8 cellular contexts compared by ENCODE assay signal in the genomic region with DNA sequence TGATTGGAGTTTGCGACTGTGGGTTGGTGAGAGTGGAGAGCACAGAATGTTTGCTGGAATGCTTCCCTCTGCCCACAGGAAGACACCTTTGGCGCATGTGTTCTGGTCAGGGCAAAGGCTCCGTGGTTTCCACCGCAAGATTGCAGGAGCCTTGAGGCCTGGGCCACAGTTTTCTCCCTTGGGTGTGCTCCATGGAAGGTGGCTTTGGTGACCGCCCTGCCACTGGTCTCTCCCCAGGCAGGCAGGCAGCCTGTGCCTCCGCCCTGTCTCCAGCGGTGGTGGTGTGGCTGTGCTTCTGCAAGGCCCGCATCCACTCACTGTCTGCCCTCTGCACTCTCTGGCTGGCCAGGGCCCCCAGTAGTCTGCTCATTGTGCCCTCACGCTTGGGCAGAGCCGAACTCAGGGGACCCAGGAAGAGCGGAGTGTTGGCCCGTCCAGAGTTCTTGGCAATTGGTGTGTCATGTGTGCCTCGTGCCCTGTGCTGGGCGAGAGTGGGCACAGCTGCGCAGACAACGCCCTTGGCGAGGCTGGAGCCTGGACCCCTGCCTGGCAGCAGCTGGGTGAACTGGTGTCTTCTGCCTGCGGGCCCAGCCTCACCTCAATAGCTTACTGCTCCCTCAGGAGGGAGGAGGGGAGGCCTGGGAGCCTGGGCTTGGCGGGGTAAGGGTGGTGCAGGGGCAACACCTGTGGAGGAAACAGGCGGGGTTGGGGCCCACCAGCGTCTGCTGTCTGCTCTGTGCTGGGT. TPM values are rescaled to one million over a fixed set of nuclear protein-coding genes. Genes with fewer than 3 reads are reported as not detected.
A peak's percentile ranks its signal among the peaks of the same experiment; 100 is the strongest.
DNase-seq lines count a peak whose midpoint lies in the region; ATAC-seq and FAIRE-seq lines count a peak whose summit lies in the region.

No MANE protein-coding gene starts in this region.

- DNase-seq in A172 (ENCODE audit: low spot score) (peak; percentile 90), HT1080 (ENCODE audit: low read depth) (peak; percentile 59), amniotic epithelial cell (ENCODE audit: low read depth) (peak; percentile 78), mesendoderm (no peak), globus pallidus (ENCODE audit: low spot score) (no peak), urothelium cell line (ENCODE audit: low spot score) (no peak), cerebellum (ENCODE audit: low spot score) (no peak)

- no peak overlapping the region for H3K23ac ChIP-seq in mesendoderm (ENCODE audit: low read length)

- H4K8ac ChIP-seq in mesendoderm (ENCODE audit: low read depth, low read length), result no peak overlapping the region

- H3K4me3 ChIP-seq in mesendoderm (ENCODE audit: low read length), result no peak overlapping the region

- H3K4ac ChIP-seq in mesendoderm (ENCODE audit: low read depth, low read length), result no peak overlapping the region

- peaks cover 37% of the 10 kb centered on the region for H3K79me1 ChIP-seq in mesendoderm (ENCODE audit: low read length)

- no peak overlapping the region for H3K9ac ChIP-seq in mesendoderm (ENCODE audit: low read length)

- no peak overlapping the region for H2BK15ac ChIP-seq in mesendoderm (replicated peaks; ENCODE audit: low read depth)

- no peak overlapping the region for H2AK5ac ChIP-seq in mesendoderm (ENCODE audit: low read length)

- peaks cover 36% of the 10 kb centered on the region for H3K79me2 ChIP-seq in mesendoderm (ENCODE audit: control insufficient read depth, insufficient read depth, low read length)

- H3K4me1 ChIP-seq in mesendoderm (ENCODE audit: control insufficient read depth, low read depth, low read length), result no peaks in the 10 kb centered on the region

- H3K4me2 ChIP-seq in mesendoderm (ENCODE audit: low read length), result no peak overlapping the region

- ATAC-seq in GM21447 (IDR thresholded peaks at IDR 0.05; ENCODE audit: unreplicated experiment), result no peak

- FAIRE-seq in urothelium cell line (lab: Jason Lieb, UNC), result no peak

- H3K27me3 ChIP-seq in mesendoderm (ENCODE audit: insufficient read depth, low read length, poor library complexity), result no peaks in the 10 kb centered on the region

- H2BK5ac ChIP-seq in mesendoderm (ENCODE audit: low read length), result no peak overlapping the region

- H2BK120ac ChIP-seq in mesendoderm (ENCODE audit: low read depth, low read length), result no peak overlapping the region

- no peak overlapping the region for H3K27ac ChIP-seq in mesendoderm (ENCODE audit: low read depth, low read length)

- no peak overlapping the region for H4K5ac ChIP-seq in mesendoderm (ENCODE audit: low read length)

- H3K36me3 ChIP-seq in mesendoderm (ENCODE audit: control insufficient read depth, insufficient read depth, low read length), result no peaks in the 10 kb centered on the region

- no peak overlapping the region for H3K18ac ChIP-seq in mesendoderm (ENCODE audit: low read length)

- peak overlapping the region; percentile 5 for H3K56ac ChIP-seq in mesendoderm (ENCODE audit: low read length)

- no CpG with 5 or more reads among the region's 21 CpGs for WGBS in mesendoderm (ENCODE audit: extremely low coverage, insufficient coverage, low lambda C conversion rate)

RNA-seq across cellular contexts. Expression of a gene that starts 2.0 kb away (rescaled TPM):
- 407 and 501 TPM in 2 replicates for total RNA-seq in A172 (2014; rRNA removed; shearing (Covaris generic))
- total RNA-seq in HT1080 (2014; rRNA removed; shearing (Covaris generic)), result 208 and 294 TPM in 2 replicates
- polyA plus RNA-seq in HT1080 (2015; cell fraction: cytosol; rRNA removed), result 225 and 276 TPM in 2 replicates
- 154 and 172 TPM in 2 replicates for polyA plus RNA-seq in HT1080 (2015; cell fraction: nucleus; rRNA removed)
- 87.6 TPM for polyA plus RNA-seq in mesendoderm (2013, experiment 1 of 2)
- polyA plus RNA-seq in mesendoderm (2013, experiment 2 of 2), result 89.9 TPM
- total RNA-seq in cerebellum, result 94.1 TPM

RNA-seq across cellular contexts. Expression of a gene that starts 7.7 kb away (rescaled TPM):
- 6.6 and 16.8 TPM in 2 replicates for total RNA-seq in A172 (2014; rRNA removed; shearing (Covaris generic))
- 0.10 and 0.31 TPM in 2 replicates for total RNA-seq in HT1080 (2014; rRNA removed; shearing (Covaris generic))
- 0.05 and 0.25 TPM in 2 replicates for polyA plus RNA-seq in HT1080 (2015; cell fraction: cytosol; rRNA removed)
- polyA plus RNA-seq in HT1080 (2015; cell fraction: nucleus; rRNA removed), result 0.10 and 0.43 TPM in 2 replicates
- polyA plus RNA-seq in mesendoderm (2013, experiment 1 of 2), result 0.18 TPM
- 0.25 TPM for polyA plus RNA-seq in mesendoderm (2013, experiment 2 of 2)
- 0.73 TPM for total RNA-seq in cerebellum

RNA-seq across cellular contexts. Expression of a gene that starts 23.6 kb away (rescaled TPM):
- total RNA-seq in A172 (2014; rRNA removed; shearing (Covaris generic)), result 7.4 and 8.5 TPM in 2 replicates
- total RNA-seq in HT1080 (2014; rRNA removed; shearing (Covaris generic)), result 6.1 and 8.4 TPM in 2 replicates
- polyA plus RNA-seq in HT1080 (2015; cell fraction: cytosol; rRNA removed), result 4.1 and 5.4 TPM in 2 replicates
- polyA plus RNA-seq in HT1080 (2015; cell fraction: nucleus; rRNA removed), result 5.1 and 5.2 TPM in 2 replicates
- 2.7 TPM for polyA plus RNA-seq in mesendoderm (2013, experiment 1 of 2)
- polyA plus RNA-seq in mesendoderm (2013, experiment 2 of 2), result 3.0 TPM
- 10.8 TPM for total RNA-seq in cerebellum

RNA-seq across cellular contexts. Expression of a gene that starts 32.9 kb away (rescaled TPM):
- total RNA-seq in A172 (2014; rRNA removed; shearing (Covaris generic)), result 103 and 141 TPM in 2 replicates
- 53.8 and 73.2 TPM in 2 replicates for total RNA-seq in HT1080 (2014; rRNA removed; shearing (Covaris generic))
- 34.8 and 44.4 TPM in 2 replicates for polyA plus RNA-seq in HT1080 (2015; cell fraction: cytosol; rRNA removed)
- 45.6 and 71.3 TPM in 2 replicates for polyA plus RNA-seq in HT1080 (2015; cell fraction: nucleus; rRNA removed)
- polyA plus RNA-seq in mesendoderm (2013, experiment 1 of 2), result 64.4 TPM
- polyA plus RNA-seq in mesendoderm (2013, experiment 2 of 2), result 65.3 TPM
- total RNA-seq in cerebellum, result 27.8 TPM

RNA-seq across cellular contexts. Expression of a gene that starts 38.9 kb away (rescaled TPM):
- total RNA-seq in A172 (2014; rRNA removed; shearing (Covaris generic)), result 31.7 and 31.8 TPM in 2 replicates
- 18.5 and 19.7 TPM in 2 replicates for total RNA-seq in HT1080 (2014; rRNA removed; shearing (Covaris generic))
- 14.2 and 14.5 TPM in 2 replicates for polyA plus RNA-seq in HT1080 (2015; cell fraction: cytosol; rRNA removed)
- polyA plus RNA-seq in HT1080 (2015; cell fraction: nucleus; rRNA removed), result 22.4 and 27.5 TPM in 2 replicates
- 23.0 TPM for polyA plus RNA-seq in mesendoderm (2013, experiment 1 of 2)
- 22.1 TPM for polyA plus RNA-seq in mesendoderm (2013, experiment 2 of 2)
- 4.5 TPM for total RNA-seq in cerebellum

Comparison
In these comparisons a context has a peak if more than half of its experiments do, and no peak if none do; other contexts are left out.
1. DNase-seq: peak in A172 (single experiment), HT1080 (single experiment) and amniotic epithelial cell (single experiment); none in mesendoderm (single experiment), globus pallidus (single experiment), urothelium cell line (single experiment) and cerebellum (single experiment).